In the genomic region with DNA sequence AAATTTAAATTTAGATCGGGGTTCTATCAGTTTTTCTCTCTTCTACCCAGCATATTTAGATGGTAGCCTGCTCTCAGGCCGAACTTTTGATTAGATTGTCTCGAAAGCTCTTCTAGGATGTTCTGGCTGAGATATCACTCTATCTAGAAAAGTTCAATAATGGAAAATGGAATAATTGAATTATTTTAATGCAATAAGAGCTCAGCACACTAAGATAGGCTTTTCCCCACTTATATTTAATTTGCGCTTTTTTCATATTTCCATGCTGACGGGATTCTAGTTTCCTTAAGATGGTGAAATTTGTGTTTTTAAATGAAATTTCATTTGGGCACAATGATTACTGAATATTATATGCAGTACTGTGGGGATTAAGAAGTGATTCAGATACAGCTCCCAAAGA, we compare ENCODE assay signal across 34 cellular contexts.
DNase-seq lines count a peak whose midpoint lies in the region; ATAC-seq, FAIRE-seq and TF ChIP-seq lines count a peak whose summit lies in the region.
"Had no signal": no experiment of that assay in that cellular context is flagged by ENCODE, and none has a peak within 500 bp of the region (broad histone marks: within the 10 kb centered on the region; RNA-seq: fewer than 3 reads in every experiment).

No MANE protein-coding gene starts in this region.

- 0 out of 2 replicates have a peak overlapping the region, but pooled peaks have one; percentile 14 for H3K4me3 ChIP-seq in BE2C (ENCODE audit: low read depth, low read length)
- no peak overlapping the region for H3K4me3 ChIP-seq in Karpas-422 (ENCODE audit: low read length)
- no peak overlapping the region for H3K4me3 ChIP-seq in SK-N-SH (ENCODE audit: low read depth in 2 of 2, low read length in 1 of 2)
- H3K4me3 ChIP-seq in kidney (ENCODE audit: low read length in 2 of 2) = no peak overlapping the region
- H3K4me3 ChIP-seq in foreskin fibroblast (ENCODE audit: low read depth in 1 of 2, low read length in 2 of 2) = no peak overlapping the region
- H3K4me3 ChIP-seq: A549; BLaER1; BLaER1 treated with 17β-estradiol and CSF1 and Interleukin-3, amounts not matched to agents 10 nM and 100 nM had no signal

- H3K4me1 ChIP-seq in BE2C (peaks cover 9% of the 10 kb centered on the region), Karpas-422 (ENCODE audit: low read length) (peaks cover 2% of the 10 kb centered on the region; the same call in 1 of the 2 replicates), SK-N-SH (ENCODE audit: control insufficient read depth in 1 of 2, insufficient read depth in 2 of 2, low read depth in 1 of 2, low read length in 1 of 2) (no peaks in the 10 kb centered on the region), kidney (ENCODE audit: control insufficient read depth in 1 of 2, insufficient read depth in 1 of 2, low read depth in 1 of 2, low read length in 2 of 2) (no peaks in the 10 kb centered on the region)
- H3K4me1 ChIP-seq: A549; BLaER1; BLaER1 treated with 17β-estradiol and CSF1 and Interleukin-3, amounts not matched to agents 10 nM and 100 nM; Caco-2 had no signal

- POLR2A ChIA-PET in SK-N-SH (lab: Yijun Ruan, JAX) = no interaction called here

- H4K20me1 ChIP-seq in Karpas-422 (ENCODE audit: insufficient read depth, low read depth, low read length) (no peaks in the 10 kb centered on the region), SK-N-SH (ENCODE audit: insufficient read depth) (no peaks in the 10 kb centered on the region)
- H4K20me1 ChIP-seq: BLaER1; BLaER1 treated with 17β-estradiol and CSF1 and Interleukin-3, amounts not matched to agents 10 nM and 100 nM had no signal

- H3K4me2 ChIP-seq in Karpas-422 (ENCODE audit: low read depth, low read length, poor library complexity, severe bottlenecking) (no peak overlapping the region), SK-N-SH (no peak overlapping the region)
- H3K4me2 ChIP-seq: A549; BLaER1; BLaER1 treated with 17β-estradiol and CSF1 and Interleukin-3, amounts not matched to agents 10 nM and 100 nM had no signal

- H3K36me3 ChIP-seq in BE2C = no peaks in the 10 kb centered on the region
- no peaks in the 10 kb centered on the region for H3K36me3 ChIP-seq in Karpas-422 (ENCODE audit: insufficient read depth, low read length)
- H3K36me3 ChIP-seq in SK-N-SH (replicated peaks in 1 of 2; ENCODE audit: control insufficient read depth in 1 of 2, insufficient read depth in 2 of 2, low read length in 1 of 2) = no peaks in the 10 kb centered on the region
- H3K36me3 ChIP-seq in kidney (ENCODE audit: control insufficient read depth in 1 of 2, insufficient read depth in 2 of 2, low read length in 2 of 2) = no peaks in the 10 kb centered on the region
- H3K36me3 ChIP-seq: BLaER1; BLaER1 treated with 17β-estradiol and CSF1 and Interleukin-3, amounts not matched to agents 10 nM and 100 nM had no signal

- H3K9me2 ChIP-seq in Karpas-422 (replicated peaks; ENCODE audit: insufficient read depth, low read length) = no peaks in the 10 kb centered on the region
- H3K9me2 ChIP-seq in SK-N-SH = no peaks in the 10 kb centered on the region

- H3F3A ChIP-seq in SK-N-SH (replicated peaks; ENCODE audit: insufficient read depth) = no peaks in the 10 kb centered on the region

- H3K27me3 ChIP-seq in BE2C = no peaks in the 10 kb centered on the region
- no peaks in the 10 kb centered on the region for H3K27me3 ChIP-seq in Karpas-422 (ENCODE audit: low read length)
- H3K27me3 ChIP-seq in SK-N-SH (ENCODE audit: insufficient read depth) = no peaks in the 10 kb centered on the region
- H3K27me3 ChIP-seq: BLaER1; BLaER1 treated with 17β-estradiol and CSF1 and Interleukin-3, amounts not matched to agents 10 nM and 100 nM had no signal

- CTCF ChIA-PET in SK-N-SH (lab: Yijun Ruan, JAX) = interaction anchor here (0.9 to 3.5 kb wide), 8 partner anchors 8 to 279 kb away, joined by 3 to 12 read pairs (median 5); no protein-coding TSS in a partner anchor

- DNase-seq in BE2C (no peak), Karpas-422 (peak; percentile 31), SK-N-SH (peak; percentile 45), kidney (no peak), foreskin fibroblast (no peak), NCI-H146 (lab: John Stamatoyannopoulos, UW) (no peak)
- DNase-seq: 8988T; ACHN; AML-193; C1 segment of cervical spinal cord; Caco-2; Calu3; CD4-positive, alpha-beta memory T cell; CD4-positive, alpha-beta T cell; CD4-positive, CD25-positive, alpha-beta regulatory T cell; CD8-positive, alpha-beta memory T cell; CD8-positive, alpha-beta T cell; COR-L47; DMS 273 treated with DMSO at 0.1 percent for 48 hours; DMS153; DMS53; DMS79; DMS79 treated with DMSO at 0.1 percent for 48 hours; DND-41; EL had no signal

- WGBS in SK-N-SH (ENCODE audit: low lambda C conversion rate) = 41% methylated on average over 5 of the region's 5 CpGs

- FAIRE-seq in kidney (lab: Jason Lieb, UNC) = no peak
- FAIRE-seq: A204.1, A549, D721Med had no signal

- TF ChIP-seq CTCF in BE2C (IDR thresholded peaks at IDR 0.05; ENCODE audit: low read depth, low read length) (no peak), SK-N-SH (IDR thresholded peaks at IDR 0.05) (no peak), kidney (IDR thresholded peaks at IDR 0.05; ENCODE audit: borderline replicate concordance, extremely low read depth, insufficient read depth) (no peak), foreskin fibroblast (IDR thresholded peaks at IDR 0.05; ENCODE audit: low read depth, low read length) (no peak)

- ATAC-seq in SK-N-SH treated with all-trans-retinoic acid at 6 μM for 48 hours (no peak), GM19467 (IDR thresholded peaks at IDR 0.05; ENCODE audit: unreplicated experiment) (no peak)
- ATAC-seq: A549; CD8-positive, alpha-beta T cell had no signal

- TF ChIP-seq EP300 in SK-N-SH (IDR thresholded peaks at IDR 0.05; ENCODE audit: borderline replicate concordance in 1 of 2, low read depth in 1 of 2, low read length in 1 of 2) = peak in 1 of 2 experiments; percentile 70; a peak in 2 of 4 replicates

- H3K79me2 ChIP-seq in Karpas-422 (ENCODE audit: low read length) (no peaks in the 10 kb centered on the region), SK-N-SH (ENCODE audit: insufficient read depth) (no peaks in the 10 kb centered on the region; the same call in 1 of the 2 replicates)

- 0 out of 2 replicates have a peak, but pooled peaks have one; percentile 4 for TF ChIP-seq RAD21 in SK-N-SH (IDR thresholded peaks at IDR 0.05; ENCODE audit: low read length)

- H3K9ac ChIP-seq in Karpas-422 (ENCODE audit: low read length) = no peak overlapping the region
- H3K9ac ChIP-seq in SK-N-SH = no peak overlapping the region
- no peak overlapping the region for H3K9ac ChIP-seq in kidney (ENCODE audit: low read length in 2 of 2)
- H3K9ac ChIP-seq: BLaER1; BLaER1 treated with 17β-estradiol and CSF1 and Interleukin-3, amounts not matched to agents 10 nM and 100 nM had no signal

- H3K27ac ChIP-seq in Karpas-422 (ENCODE audit: low read length) (no peak overlapping the region), SK-N-SH (ENCODE audit: low read depth in 2 of 2, low read length in 1 of 2) (no peak overlapping the region), kidney (ENCODE audit: low read depth in 2 of 2, low read length in 2 of 2) (no peak overlapping the region)
- H3K27ac ChIP-seq: 22Rv1; A549; BLaER1; BLaER1 treated with 17β-estradiol and CSF1 and Interleukin-3, amounts not matched to agents 10 nM and 100 nM; C4-2B had no signal

- H2AFZ ChIP-seq in Karpas-422 (ENCODE audit: low read length) (no peak overlapping the region), SK-N-SH (ENCODE audit: low read depth) (no peak overlapping the region)

- intact Hi-C loops in kidney (cut with DNase I) = no loop called here

- no peaks in the 10 kb centered on the region for H3K9me3 ChIP-seq in BE2C
- no peaks in the 10 kb centered on the region for H3K9me3 ChIP-seq in Karpas-422 (ENCODE audit: low read length)
- no peaks in the 10 kb centered on the region for H3K9me3 ChIP-seq in SK-N-SH
- no peaks in the 10 kb centered on the region for H3K9me3 ChIP-seq in kidney (ENCODE audit: control insufficient read depth in 1 of 2, low read length in 2 of 2)
- H3K9me3 ChIP-seq: A549, BLaER1, Caco-2 had no signal

TF ChIP-seq in SK-N-SH, 30 proteins besides CTCF, POLR2A, EP300 and RAD21 (continues in another document):
- peak; percentile 33 for TF ChIP-seq GATA2 (CRISPR knock-in tag; IDR thresholded peaks at IDR 0.05)

TF ChIP-seq in SK-N-SH treated with all-trans-retinoic acid at 6 μM for 48 hours, 23 proteins besides CTCF, POLR2A, EP300 and RAD21 (continues in another document):
- no peak for TF ChIP-seq ESRRG (CRISPR knock-in tag; IDR thresholded peaks at IDR 0.05)
- peak; percentile 76 for TF ChIP-seq TSHZ2 (CRISPR knock-in tag; IDR thresholded peaks at IDR 0.05)
- 0 out of 2 replicates have a peak, but pooled peaks have one; percentile 59 for TF ChIP-seq SNAI2 (CRISPR knock-in tag; IDR thresholded peaks at IDR 0.05)
- peak; percentile 80 for TF ChIP-seq TCF4 (CRISPR knock-in tag; IDR thresholded peaks at IDR 0.05; ENCODE audit: borderline replicate concordance)

Comparison
In these comparisons a context has a peak if more than half of its experiments do, and no peak if none do; other contexts are left out.
1. DNase-seq: peak in Karpas-422 (single experiment) and SK-N-SH (single experiment); none in BE2C (single experiment), kidney (single experiment), foreskin fibroblast (0 of 2) and NCI-H146 (single experiment).